Comparison of ENCODE assay signal across 1 cellular context in the genomic region with DNA sequence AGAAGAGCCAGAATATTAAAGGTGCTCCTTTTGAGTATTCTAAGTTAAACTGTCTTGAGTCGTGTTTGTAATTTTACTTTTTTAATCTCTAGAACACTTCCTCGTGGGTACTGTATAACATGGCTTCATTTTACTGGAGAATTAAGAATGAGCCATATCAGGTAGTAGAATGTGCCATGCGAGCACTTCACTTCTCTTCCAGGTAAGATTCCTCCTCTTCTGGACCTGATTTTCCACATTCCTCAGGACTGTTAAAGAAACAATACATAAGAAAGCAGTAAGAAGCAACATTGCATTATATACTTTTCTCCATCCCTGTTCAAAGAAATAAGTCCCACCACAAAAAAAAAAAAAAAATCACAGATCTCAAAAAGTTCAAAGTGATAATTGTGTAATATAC.
TF ChIP-seq lines count a peak whose summit lies in the region.

No MANE protein-coding gene starts in this region.

TF ChIP-seq in GM23338, 12 proteins besides CTCF, POLR2A, EP300 and RAD21 (continued from another document):
- TF ChIP-seq, protein P1, sequence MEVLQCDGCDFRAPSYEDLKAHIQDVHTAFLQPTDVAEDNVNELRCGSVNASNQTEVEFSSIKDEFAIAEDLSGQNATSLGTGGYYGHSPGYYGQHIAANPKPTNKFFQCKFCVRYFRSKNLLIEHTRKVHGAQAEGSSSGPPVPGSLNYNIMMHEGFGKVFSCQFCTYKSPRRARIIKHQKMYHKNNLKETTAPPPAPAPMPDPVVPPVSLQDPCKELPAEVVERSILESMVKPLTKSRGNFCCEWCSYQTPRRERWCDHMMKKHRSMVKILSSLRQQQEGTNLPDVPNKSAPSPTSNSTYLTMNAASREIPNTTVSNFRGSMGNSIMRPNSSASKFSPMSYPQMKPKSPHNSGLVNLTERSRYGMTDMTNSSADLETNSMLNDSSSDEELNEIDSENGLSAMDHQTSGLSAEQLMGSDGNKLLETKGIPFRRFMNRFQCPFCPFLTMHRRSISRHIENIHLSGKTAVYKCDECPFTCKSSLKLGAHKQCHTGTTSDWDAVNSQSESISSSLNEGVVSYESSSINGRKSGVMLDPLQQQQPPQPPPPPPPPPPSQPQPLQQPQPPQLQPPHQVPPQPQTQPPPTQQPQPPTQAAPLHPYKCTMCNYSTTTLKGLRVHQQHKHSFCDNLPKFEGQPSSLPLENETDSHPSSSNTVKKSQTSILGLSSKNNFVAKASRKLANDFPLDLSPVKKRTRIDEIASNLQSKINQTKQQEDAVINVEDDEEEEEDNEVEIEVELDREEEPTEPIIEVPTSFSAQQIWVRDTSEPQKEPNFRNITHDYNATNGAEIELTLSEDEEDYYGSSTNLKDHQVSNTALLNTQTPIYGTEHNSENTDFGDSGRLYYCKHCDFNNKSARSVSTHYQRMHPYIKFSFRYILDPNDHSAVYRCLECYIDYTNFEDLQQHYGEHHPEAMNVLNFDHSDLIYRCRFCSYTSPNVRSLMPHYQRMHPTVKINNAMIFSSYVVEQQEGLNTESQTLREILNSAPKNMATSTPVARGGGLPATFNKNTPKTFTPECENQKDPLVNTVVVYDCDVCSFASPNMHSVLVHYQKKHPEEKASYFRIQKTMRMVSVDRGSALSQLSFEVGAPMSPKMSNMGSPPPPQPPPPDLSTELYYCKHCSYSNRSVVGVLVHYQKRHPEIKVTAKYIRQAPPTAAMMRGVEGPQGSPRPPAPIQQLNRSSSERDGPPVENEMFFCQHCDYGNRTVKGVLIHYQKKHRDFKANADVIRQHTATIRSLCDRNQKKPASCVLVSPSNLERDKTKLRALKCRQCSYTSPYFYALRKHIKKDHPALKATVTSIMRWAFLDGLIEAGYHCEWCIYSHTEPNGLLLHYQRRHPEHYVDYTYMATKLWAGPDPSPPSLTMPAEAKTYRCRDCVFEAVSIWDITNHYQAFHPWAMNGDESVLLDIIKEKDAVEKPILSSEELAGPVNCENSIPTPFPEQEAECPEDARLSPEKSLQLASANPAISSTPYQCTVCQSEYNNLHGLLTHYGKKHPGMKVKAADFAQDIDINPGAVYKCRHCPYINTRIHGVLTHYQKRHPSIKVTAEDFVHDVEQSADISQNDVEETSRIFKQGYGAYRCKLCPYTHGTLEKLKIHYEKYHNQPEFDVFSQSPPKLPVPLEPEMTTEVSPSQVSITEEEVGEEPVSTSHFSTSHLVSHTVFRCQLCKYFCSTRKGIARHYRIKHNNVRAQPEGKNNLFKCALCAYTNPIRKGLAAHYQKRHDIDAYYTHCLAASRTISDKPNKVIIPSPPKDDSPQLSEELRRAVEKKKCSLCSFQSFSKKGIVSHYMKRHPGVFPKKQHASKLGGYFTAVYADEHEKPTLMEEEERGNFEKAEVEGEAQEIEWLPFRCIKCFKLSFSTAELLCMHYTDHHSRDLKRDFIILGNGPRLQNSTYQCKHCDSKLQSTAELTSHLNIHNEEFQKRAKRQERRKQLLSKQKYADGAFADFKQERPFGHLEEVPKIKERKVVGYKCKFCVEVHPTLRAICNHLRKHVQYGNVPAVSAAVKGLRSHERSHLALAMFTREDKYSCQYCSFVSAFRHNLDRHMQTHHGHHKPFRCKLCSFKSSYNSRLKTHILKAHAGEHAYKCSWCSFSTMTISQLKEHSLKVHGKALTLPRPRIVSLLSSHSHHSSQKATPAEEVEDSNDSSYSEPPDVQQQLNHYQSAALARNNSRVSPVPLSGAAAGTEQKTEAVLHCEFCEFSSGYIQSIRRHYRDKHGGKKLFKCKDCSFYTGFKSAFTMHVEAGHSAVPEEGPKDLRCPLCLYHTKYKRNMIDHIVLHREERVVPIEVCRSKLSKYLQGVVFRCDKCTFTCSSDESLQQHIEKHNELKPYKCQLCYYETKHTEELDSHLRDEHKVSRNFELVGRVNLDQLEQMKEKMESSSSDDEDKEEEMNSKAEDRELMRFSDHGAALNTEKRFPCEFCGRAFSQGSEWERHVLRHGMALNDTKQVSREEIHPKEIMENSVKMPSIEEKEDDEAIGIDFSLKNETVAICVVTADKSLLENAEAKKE (CRISPR knock-in tag; IDR thresholded peaks at IDR 0.05) = no peak
